ENCODE assay signal across 20 cellular contexts in genomic region chr1:22267413-22268257, GRCh38.
DNase-seq lines count a peak whose midpoint lies in the region; ATAC-seq, FAIRE-seq and TF ChIP-seq lines count a peak whose summit lies in the region.
"Had no signal": no experiment of that assay in that cellular context is flagged by ENCODE, and none has a peak within 500 bp of the region (broad histone marks: within the 10 kb centered on the region; RNA-seq: fewer than 3 reads in every experiment).

No MANE protein-coding gene starts in this region.

- in situ Hi-C loops in GM12878 (cut with MboI): no loop called here

- H3K18ac ChIP-seq in mesenchymal stem cell (ENCODE audit: low read depth in 1 of 2, low read length in 2 of 2) (no peak overlapping the region), neuronal stem cell (ENCODE audit: low read length) (peak overlapping the region; percentile 13)

- no peak for ATAC-seq in GM12878
- no peak for ATAC-seq in HG03045 (IDR thresholded peaks at IDR 0.05; ENCODE audit: unreplicated experiment)
- ATAC-seq: A549; CD8-positive, alpha-beta T cell; K562 had no signal

- no peaks in the 10 kb centered on the region for H3K79me2 ChIP-seq in GM12878 (ENCODE audit: control insufficient read depth, insufficient read depth, low read length)

- H3K27ac ChIP-seq in GM12878 (ENCODE audit: control insufficient read depth, insufficient read depth) (no peak overlapping the region), mesenchymal stem cell (ENCODE audit: low read length, poor library complexity, severe bottlenecking) (no peak overlapping the region), neuronal stem cell (replicated peaks; ENCODE audit: low read length) (no peak overlapping the region)
- H3K27ac ChIP-seq: A549 had no signal

- H2BK5ac ChIP-seq in mesenchymal stem cell (ENCODE audit: low read depth, low read length, poor library complexity, severe bottlenecking) (no peak overlapping the region), neuronal stem cell (ENCODE audit: low read length) (no peak overlapping the region)

- no peaks in the 10 kb centered on the region for H3K79me1 ChIP-seq in mesenchymal stem cell (replicated peaks; ENCODE audit: low read length, poor library complexity, severe bottlenecking)
- no peaks in the 10 kb centered on the region for H3K79me1 ChIP-seq in neuronal stem cell (ENCODE audit: low read depth, low read length)

- H3K23ac ChIP-seq in mesenchymal stem cell (ENCODE audit: low read length in 2 of 2) (no peak overlapping the region), neuronal stem cell (ENCODE audit: low read depth, low read length, poor library complexity) (peak overlapping the region; percentile 90)

- TF ChIP-seq RAD21 in GM12878 (IDR thresholded peaks at IDR 0.05; ENCODE audit: insufficient read depth, low read depth, low read length): no peak

- H3K27me3 Mint-ChIP-seq in type B pancreatic cell: no peaks in the 10 kb centered on the region

- H4K8ac ChIP-seq in mesenchymal stem cell (ENCODE audit: low read length) (no peak overlapping the region), neuronal stem cell (ENCODE audit: low read depth, low read length) (no peak overlapping the region)

- BruUV-seq in GM12878 (replicated peaks; lab: Mats Ljungman, UMichigan): no TSS peak

- TF ChIP-seq POLR2A in GM12878 (IDR thresholded peaks at IDR 0.05; ENCODE audit: low read depth, low read length): no peak

- 41% methylated on average over 22 of the region's 24 CpGs for WGBS in GM12878 (ENCODE audit: insufficient coverage, insufficient replicate concordance, low lambda C conversion rate, missing lambda C conversion rate)
- 81% methylated on average over 21 of the region's 24 CpGs for WGBS in mesenchymal stem cell
- no CpG with 5 or more reads among the region's 24 CpGs for whole genome bisulfite sequencing in neuronal stem cell (ENCODE audit: extremely low coverage in 2 of 2, insufficient read length in 2 of 2, insufficient replicate concordance in 1 of 2), 2 donors

- H3K9me3 Mint-ChIP-seq in type B pancreatic cell: no peaks in the 10 kb centered on the region
- H3K9me3 Mint-ChIP-seq: CD8-positive, alpha-beta T cell had no signal

- peaks cover 26% of the 10 kb centered on the region for H3K4me1 Mint-ChIP-seq in type B pancreatic cell (ENCODE audit: unreplicated experiment)
- H3K4me1 Mint-ChIP-seq: CD14-positive monocyte had no signal

- H3K4ac ChIP-seq in mesenchymal stem cell (ENCODE audit: low read depth in 1 of 2, low read length in 2 of 2) (peak overlapping the region in 1 of 2 experiments; percentile 41), neuronal stem cell (ENCODE audit: low read length) (no peak overlapping the region)

- H3K36me3 ChIP-seq in GM12878 (ENCODE audit: control insufficient read depth in 2 of 2, insufficient read depth in 2 of 2, low read length in 1 of 2) (no peaks in the 10 kb centered on the region), mesenchymal stem cell (ENCODE audit: control insufficient read depth in 1 of 2, insufficient read depth in 2 of 2, low read depth in 1 of 2, low read length in 2 of 2) (no peaks in the 10 kb centered on the region), neuronal stem cell (replicated peaks in 1 of 2; ENCODE audit: control insufficient read depth in 2 of 2, insufficient read depth in 2 of 2, low read length in 2 of 2) (no peaks in the 10 kb centered on the region)

- POLR2A ChIA-PET in GM12878 (lab: Charles Lee): no interaction called here

- H3K4me1 ChIP-seq in GM12878 (ENCODE audit: control insufficient read depth, insufficient read depth, low read length) (no peaks in the 10 kb centered on the region), mesenchymal stem cell (ENCODE audit: control insufficient read depth, insufficient read depth, low read depth, low read length) (peaks cover 7% of the 10 kb centered on the region), neuronal stem cell (ENCODE audit: control insufficient read depth in 2 of 2, insufficient read depth in 1 of 2, low read depth in 1 of 2, low read length in 2 of 2) (peaks cover 0 to 14% of the 10 kb centered on the region in 2 donors)
- H3K4me1 ChIP-seq: A549 had no signal

- H2BK15ac ChIP-seq in mesenchymal stem cell (ENCODE audit: low read depth, poor library complexity, severe bottlenecking) (no peak overlapping the region), neuronal stem cell (ENCODE audit: low read length) (no peak overlapping the region)

- H2BK120ac ChIP-seq in mesenchymal stem cell (ENCODE audit: low read depth, low read length) (no peak overlapping the region), neuronal stem cell (ENCODE audit: low read depth, low read length) (no peak overlapping the region)

- H4K91ac ChIP-seq in mesenchymal stem cell (ENCODE audit: low read length): peak overlapping the region; percentile 11
- H4K91ac ChIP-seq in neuronal stem cell (ENCODE audit: low read depth, low read length, poor library complexity): no peak overlapping the region

- TF ChIP-seq EP300 in GM12878 (IDR thresholded peaks at IDR 0.05; ENCODE audit: borderline replicate concordance in 1 of 2, control insufficient read depth in 1 of 2, low read depth in 2 of 2, low read length in 2 of 2): no peak

- no peak for FAIRE-seq in GM12878 (lab: Jason Lieb, UNC)
- FAIRE-seq: A549, D721Med, G401.6, GM12892, H54, K562 had no signal

- CTCF ChIA-PET in GM12878 (lab: Yijun Ruan, JAX): no interaction called here

- RAD21 ChIA-PET in GM12878 (lab: Charles Lee; ENCODE audit: unreplicated experiment): no interaction called here

- no peak overlapping the region for H3K9ac ChIP-seq in GM12878 (ENCODE audit: control insufficient read depth, insufficient read depth, low read length)
- H3K9ac ChIP-seq in mesenchymal stem cell (ENCODE audit: low read length): no peak overlapping the region
- H3K9ac ChIP-seq in neuronal stem cell (ENCODE audit: low read depth, low read length, poor library complexity): peak overlapping the region; percentile 65

- H3K9me3 ChIP-seq in GM12878 (replicated peaks; ENCODE audit: control insufficient read depth, insufficient read depth, low read length) (no peaks in the 10 kb centered on the region), mesenchymal stem cell (ENCODE audit: control insufficient read depth, low read length) (no peaks in the 10 kb centered on the region), neuronal stem cell (replicated peaks in 1 of 2; ENCODE audit: control insufficient read depth in 2 of 2, insufficient read depth in 1 of 2, low read depth in 1 of 2, low read length in 2 of 2) (no peaks in the 10 kb centered on the region)
- H3K9me3 ChIP-seq: A549 had no signal

- no peaks in the 10 kb centered on the region for H4K20me1 ChIP-seq in GM12878 (ENCODE audit: control insufficient read depth, insufficient read depth)

- DNase-seq in GM12878 (ENCODE audit: low read depth, low spot score) (no peak), mesenchymal stem cell (no peak), neuronal stem cell (ENCODE audit: low spot score) (no peak), type B pancreatic cell (ENCODE audit: extremely low spot score, unreplicated experiment) (no peak), AML-193 (lab: John Stamatoyannopoulos, UW) (no peak), NCI-H1930 (lab: John Stamatoyannopoulos, UW) (no peak), NCI-H187 treated with DMSO at 0.1 percent for 48 hours (lab: John Stamatoyannopoulos, UW) (no peak)
- DNase-seq: CD8-positive, alpha-beta T cell; COR-L47; DMS153; DMS79 treated with DMSO at 0.1 percent for 48 hours; EL had no signal

- no peak overlapping the region for H2AK5ac ChIP-seq in mesenchymal stem cell (ENCODE audit: low read length, severe bottlenecking)
- no peak overlapping the region for H2AK5ac ChIP-seq in neuronal stem cell (ENCODE audit: low read depth, low read length)

- no peak for TF ChIP-seq CTCF in GM12878 (IDR thresholded peaks at IDR 0.05 in 2 of 3, conservative IDR thresholded peaks at IDR 0.05 in 1 of 3; ENCODE audit: control insufficient read depth in 2 of 3, extremely low read depth in 1 of 3, insufficient read depth in 1 of 3, low read depth in 3 of 3, low read length in 3 of 3)
- no peak for TF ChIP-seq CTCF in type B pancreatic cell (conservative IDR thresholded peaks at IDR 0.05)

- no peak overlapping the region for H2AFZ ChIP-seq in GM12878 (ENCODE audit: control insufficient read depth, low read depth, low read length)
- no peak overlapping the region for H2AFZ ChIP-seq in mesenchymal stem cell (ENCODE audit: low read depth, low read length)
- H2AFZ ChIP-seq in neuronal stem cell (ENCODE audit: low read length): no peak overlapping the region

- intact Hi-C loops in GM12878 (cut with micrococcal nuclease; ENCODE audit: unreplicated experiment): no loop called here

- H3K4me3 ChIP-seq in GM12878 (no peak overlapping the region), mesenchymal stem cell (ENCODE audit: insufficient read depth in 1 of 2, low read depth in 1 of 2, low read length in 2 of 2) (no peak overlapping the region), neuronal stem cell (ENCODE audit: low read length in 2 of 2) (peak overlapping the region in 1 of 2 donors; percentile 49)
- H3K4me3 ChIP-seq: A549, K562 had no signal

- no peak overlapping the region for H3K4me2 ChIP-seq in GM12878 (ENCODE audit: control insufficient read depth, insufficient read depth)
- H3K4me2 ChIP-seq in mesenchymal stem cell (ENCODE audit: low read length, poor library complexity, severe bottlenecking): no peak overlapping the region
- no peak overlapping the region for H3K4me2 ChIP-seq in neuronal stem cell (ENCODE audit: insufficient read depth, low read length, poor library complexity, severe bottlenecking)
- H3K4me2 ChIP-seq: A549 had no signal

- peaks cover 0 to 1% of the 10 kb centered on the region in 2 experiments; a peak in 2 of 4 replicates for H3K27me3 ChIP-seq in GM12878 (replicated peaks in 1 of 2; ENCODE audit: control insufficient read depth in 2 of 2, insufficient read depth in 2 of 2, low read length in 1 of 2)
- H3K27me3 ChIP-seq in mesenchymal stem cell (ENCODE audit: control insufficient read depth in 1 of 2, insufficient read depth in 1 of 2, low read length in 2 of 2): peaks cover 70 to 85% of the 10 kb centered on the region in 2 experiments
- H3K27me3 ChIP-seq in neuronal stem cell (ENCODE audit: control insufficient read depth in 3 of 3, insufficient read depth in 3 of 3, low read depth in 1 of 3, low read length in 3 of 3): peaks cover 0 to 71% (median 21%) of the 10 kb centered on the region in 3 experiments

- peak overlapping the region in 1 of 2 experiments; percentile 93 for H3K14ac ChIP-seq in mesenchymal stem cell (ENCODE audit: low read length in 2 of 2)
- peak overlapping the region; percentile 85 for H3K14ac ChIP-seq in neuronal stem cell (ENCODE audit: low read length)

- SMC1A ChIA-PET in GM12878 (lab: Charles Lee; ENCODE audit: uncharacterized antibody, unreplicated experiment): no interaction called here

- no peaks in the 10 kb centered on the region for H3K36me3 Mint-ChIP-seq in type B pancreatic cell
- H3K36me3 Mint-ChIP-seq: CD14-positive monocyte; CD8-positive, alpha-beta T cell had no signal

- H2BK12ac ChIP-seq in mesenchymal stem cell (ENCODE audit: low read length in 2 of 2): no peak overlapping the region
- H2BK12ac ChIP-seq in neuronal stem cell (ENCODE audit: low read length): no peak overlapping the region

- no peak overlapping the region for H3K4me3 Mint-ChIP-seq in type B pancreatic cell
- H3K4me3 Mint-ChIP-seq: CD14-positive monocyte; CD8-positive, alpha-beta T cell had no signal

- peak overlapping the region; percentile 53 for H3K27ac Mint-ChIP-seq in type B pancreatic cell
- H3K27ac Mint-ChIP-seq: CD8-positive, alpha-beta T cell had no signal

TF ChIP-seq in GM12878, 131 proteins besides CTCF, POLR2A, EP300 and RAD21 (continues in another document):
- no peak for TF ChIP-seq IKZF2 (IDR thresholded peaks at IDR 0.05)
